In genomic region chr10:43708256-43708655, GRCh38 we compare ENCODE assay signal across 13 cellular contexts.
"Had no signal": no experiment of that assay in that cellular context is flagged by ENCODE, and none has a peak within 500 bp of the region (broad histone marks: within the 10 kb centered on the region; RNA-seq: fewer than 3 reads in every experiment).

No MANE protein-coding gene starts in this region.

- H3K4me1 ChIP-seq: breast epithelium, parathyroid adenoma had no signal

- H3K9me3 ChIP-seq: breast epithelium, neutrophil had no signal

- H3K27ac ChIP-seq: breast epithelium, neutrophil, parathyroid adenoma had no signal

- ATAC-seq: naive thymus-derived CD8-positive, alpha-beta T cell had no signal

- H3K4me3 ChIP-seq: breast epithelium, skin epidermis had no signal

- H3K27me3 ChIP-seq: breast epithelium, neutrophil had no signal

- DNase-seq: activated CD4-positive, CD25-positive, alpha-beta regulatory T cell treated with anti-CD3 and anti-CD28 coated beads, Interleukin-2, amount 50 U/mL, for 72 hours; activated naive CD4-positive, alpha-beta T cell treated with Interleukin-2 at 50 U/mL for 16 hours; aorta; immature natural killer cell; naive thymus-derived CD8-positive, alpha-beta T cell; stimulated activated CD4-positive, alpha-beta T cell treated with anti-CD3 and anti-CD28 coated beads, Interleukin-4, amount 100 ng/mL, for 4 hours; stimulated activated CD8-positive, alpha-beta memory T cell treated with anti-CD3 and anti-CD28 coated beads, Interleukin-4, amount 100 ng/mL, for 48 hours; stimulated activated naive CD4-positive, alpha-beta T cell treated with Interleukin-2 at 50 U/mL for 16 hours; trophoblast cell had no signal

- H3K36me3 ChIP-seq: breast epithelium, neutrophil had no signal
